ENCODE assay signal across 30 cellular contexts in genomic region chr16:89530401-89531381, GRCh38.
"Had no signal": no experiment of that assay in that cellular context is flagged by ENCODE, and none has a peak within 500 bp of the region (broad histone marks: within the 10 kb centered on the region; RNA-seq: fewer than 3 reads in every experiment).

No MANE protein-coding gene starts in this region.

- H3K9me3 ChIP-seq: MG63, Peyer's patch had no signal

- ATAC-seq: activated CD8-positive, alpha-beta memory T cell treated with anti-CD3 and anti-CD28 coated beads, Interleukin-2, amount 10 ng/mL, durations not matched to agents 7 days and 5 days; activated naive CD8-positive, alpha-beta T cell treated with anti-CD3 and anti-CD28 coated beads, Interleukin-2, amount 50 U/mL, for 24 hours; PC-3 had no signal

- DNase-seq: activated CD4-positive, alpha-beta memory T cell treated with anti-CD3 and anti-CD28 coated beads, Interleukin-2, amount 10 ng/mL, durations not matched to agents 7 days and 5 days; activated CD4-positive, alpha-beta T cell treated with anti-CD3 and anti-CD28 coated beads for 1 hour; activated CD4-positive, alpha-beta T cell treated with anti-CD3 and anti-CD28 coated beads for 48 hours; activated CD4-positive, CD25-positive, alpha-beta regulatory T cell; activated CD8-positive, alpha-beta memory T cell treated with anti-CD3 and anti-CD28 coated beads for 24 hours; activated CD8-positive, alpha-beta memory T cell treated with anti-CD3 and anti-CD28 coated beads, Interleukin-2, amount 10 ng/mL, durations not matched to agents 7 days and 5 days; activated CD8-positive, alpha-beta memory T cell treated with anti-CD3 and anti-CD28 coated beads, Interleukin-2, amount 50 U/mL, for 48 hours; activated effector memory CD4-positive, alpha-beta T cell treated with Interleukin-2 at 50 U/mL for 16 hours; activated naive CD4-positive, alpha-beta T cell treated with anti-CD3 and anti-CD28 coated beads, Interleukin-2, amount 10 ng/mL, durations not matched to agents 7 days and 5 days; activated naive CD8-positive, alpha-beta T cell treated with anti-CD3 and anti-CD28 coated beads, Interleukin-2, amount 50 U/mL, for 24 hours; activated T-cell treated with anti-CD3 and anti-CD28 coated beads, Interleukin-2, amount 50 U/mL, for 48 hours; Kasumi-1; MG63; NCI-H1048; NCI-H1105 treated with DMSO at 0.1 percent for 48 hours; NCI-H1436; NCI-H1694; NCI-H1930; NCI-H2081 treated with DMSO at 0.1 percent for 48 hours; NCI-H345; NCI-H524 treated with DMSO at 0.1 percent for 48 hours; NK-92 treated with Interleukin-12 subunit alpha and Interleukin-12 subunit beta, amount 100 ng/mL, for 24 hours; PC-3; Peyer's patch; RPMI8226; SW 1271; T-helper 1 cell; T-helper 2 cell; T-helper 9 cell; WERI-Rb-1 had no signal

- H3K27ac ChIP-seq: Peyer's patch, WERI-Rb-1 had no signal

- H3K4me3 ChIP-seq: MG63, Peyer's patch had no signal

- H3K27me3 ChIP-seq: MG63, Peyer's patch had no signal
